ENCODE assay signal across 18 cellular contexts in genomic region chr12:57143454-57143853, GRCh38. TPM values are rescaled to one million over a fixed set of nuclear protein-coding genes. Genes with fewer than 3 reads are reported as not detected.
DNase-seq lines count a peak whose midpoint lies in the region; ATAC-seq, FAIRE-seq and TF ChIP-seq lines count a peak whose summit lies in the region.
"Had no signal": no experiment of that assay in that cellular context is flagged by ENCODE, and none has a peak within 500 bp of the region (broad histone marks: within the 10 kb centered on the region; RNA-seq: fewer than 3 reads in every experiment).

No MANE protein-coding gene starts in this region.

- CTCF ChIA-PET in HepG2 (lab: Yijun Ruan, JAX; ENCODE audit: low intra/inter-chr PET ratio, low total read pairs) = no interaction called here

- 100% methylated on average over 4 of the region's 4 CpGs for WGBS in HepG2 (ENCODE audit: low lambda C conversion rate)
- 67% methylated on average over 3 of the region's 4 CpGs for WGBS in right lobe of liver (ENCODE audit: insufficient coverage, low coverage, low lambda C conversion rate, missing lambda C conversion rate)

- POLR2A ChIA-PET in HepG2 (lab: Yijun Ruan, JAX) = interaction anchor here (4.4 kb wide), 1 partner anchor 14 kb away, joined by 41 read pairs; the partner anchor contains the start of gene LRP1

- TF ChIP-seq POLR2A in HepG2 (IDR thresholded peaks at IDR 0.05; ENCODE audit: insufficient read depth in 1 of 2, low read depth in 2 of 2, low read length in 2 of 2) (no peak), right lobe of liver (IDR thresholded peaks at IDR 0.05) (no peak), uterus (IDR thresholded peaks at IDR 0.05) (no peak)

- in situ Hi-C loops in HepG2 (cut with HindIII; ENCODE audit: extremely low pct_ligation_motif_present, low pct_unique_long_range_greater_than_20kb) = no loop called here

- no peak overlapping the region for H3K27ac ChIP-seq in HepG2 (ENCODE audit: extremely low read length, insufficient read depth, low read length)
- no peak overlapping the region for H3K27ac ChIP-seq in right lobe of liver
- peak overlapping the region; percentile 64 to 65 for H3K27ac ChIP-seq in ascending aorta
- peak overlapping the region; percentile 99 to 100 for H3K27ac ChIP-seq in uterus

- no peak for TF ChIP-seq RAD21 in HepG2 (CRISPR knock-in tag; IDR thresholded peaks at IDR 0.05)

- H3K36me3 Mint-ChIP-seq in neural crest cell (ENCODE audit: low read depth) = peaks cover 7% of the 10 kb centered on the region
- H3K36me3 Mint-ChIP-seq: stimulated activated effector memory CD8-positive, alpha-beta T cell treated with anti-CD3 and anti-CD28 coated beads, Interleukin-12 subunit alpha, Interleukin-12 subunit beta, amount 100 ng/mL, for 72 hours had no signal

- DNase-seq in HepG2 (ENCODE audit: low spot score) = no peak
- DNase-seq in right lobe of liver = no peak
- no peak for DNase-seq in ascending aorta (ENCODE audit: low spot score in 2 of 2)
- no peak for DNase-seq in neural crest cell (ENCODE audit: low read depth, low spot score)
- peak in 1 of 2 donors; percentile 12 for DNase-seq in uterus
- no peak for DNase-seq in Kasumi-1 (lab: John Stamatoyannopoulos, UW)
- DNase-seq in NCI-H1092 treated with DMSO at 0.1 percent for 48 hours (lab: John Stamatoyannopoulos, UW) = no peak
- no peak for DNase-seq in NCI-H2171 treated with DMSO at 0.1 percent for 48 hours (lab: John Stamatoyannopoulos, UW)
- DNase-seq: EL; kidney; NCI-H2081; NCI-H510A; stimulated activated CD4-positive, alpha-beta T cell treated with anti-CD3 and anti-CD28 coated beads, Interleukin-15, amount 100 ng/mL, for 24 hours had no signal

- H3K4me1 Mint-ChIP-seq in neural crest cell = peaks cover 49% of the 10 kb centered on the region

- H3K36me3 ChIP-seq in HepG2 (replicated peaks in 1 of 2; ENCODE audit: control insufficient read depth in 1 of 2, insufficient read depth in 2 of 2, low read length in 2 of 2) (peaks cover 36 to 61% of the 10 kb centered on the region in 2 experiments), right lobe of liver (peaks cover 0 to 65% (median 37%) of the 10 kb centered on the region in 4 donors), ascending aorta (peaks cover 67 to 81% of the 10 kb centered on the region in 2 donors), uterus (no peaks in the 10 kb centered on the region)

- BruUV-seq in HepG2 (replicated peaks; lab: Mats Ljungman, UMichigan) = no TSS peak

- no peak overlapping the region for H3K4me2 ChIP-seq in HepG2 (ENCODE audit: low read depth, low read length)

- no peak overlapping the region for H3K4me3 Mint-ChIP-seq in neural crest cell
- H3K4me3 Mint-ChIP-seq: stimulated activated effector memory CD8-positive, alpha-beta T cell treated with anti-CD3 and anti-CD28 coated beads, Interleukin-12 subunit alpha, Interleukin-12 subunit beta, amount 100 ng/mL, for 72 hours had no signal

- peaks cover 90% of the 10 kb centered on the region for H3K4me1 ChIP-seq in HepG2 (ENCODE audit: insufficient read depth, low read length)
- peaks cover 0 to 81% (median 38%) of the 10 kb centered on the region in 4 donors for H3K4me1 ChIP-seq in right lobe of liver
- peaks cover 34 to 36% of the 10 kb centered on the region in 2 donors for H3K4me1 ChIP-seq in ascending aorta
- peaks cover 21 to 26% of the 10 kb centered on the region in 2 donors for H3K4me1 ChIP-seq in uterus

- peak overlapping the region; percentile 81 for H3K27ac Mint-ChIP-seq in neural crest cell (ENCODE audit: unreplicated experiment)
- H3K27ac Mint-ChIP-seq: activated T-helper 2 cell treated with anti-CD3 and anti-CD28 coated beads, Interferon-gamma antibody, Interleukin-2, Interleukin-4, amounts not matched to agents 10 μg/mL and 5 μg/mL and 100 μg/mL, durations not matched to agents 14 hours and 24 hours and 36 hours had no signal

- TF ChIP-seq CTCF in HepG2 (CRISPR knock-in tag; IDR thresholded peaks at IDR 0.05) (no peak), right lobe of liver (IDR thresholded peaks at IDR 0.05) (no peak), ascending aorta (IDR thresholded peaks at IDR 0.05) (no peak), neural crest cell (conservative IDR thresholded peaks at IDR 0.05) (no peak), uterus (IDR thresholded peaks at IDR 0.05) (no peak)

- no peak for TF ChIP-seq EP300 in HepG2 (IDR thresholded peaks at IDR 0.05; ENCODE audit: low read depth in 2 of 2, low read length in 2 of 2)
- TF ChIP-seq EP300 in HepG2 (CRISPR knock-in tag; IDR thresholded peaks at IDR 0.05; ENCODE audit: borderline replicate concordance) = no peak

- peaks cover 19% of the 10 kb centered on the region for H3K79me2 ChIP-seq in HepG2 (ENCODE audit: insufficient read depth, low read length)

- H3K9ac ChIP-seq in HepG2 (ENCODE audit: insufficient read depth, low read depth, low read length) = no peak overlapping the region

- H3K9me3 ChIP-seq in HepG2 (ENCODE audit: low read length) (no peaks in the 10 kb centered on the region), right lobe of liver (no peaks in the 10 kb centered on the region), ascending aorta (no peaks in the 10 kb centered on the region), uterus (no peaks in the 10 kb centered on the region)

- H3K9me3 Mint-ChIP-seq in neural crest cell = no peaks in the 10 kb centered on the region
- H3K9me3 Mint-ChIP-seq: activated T-helper 2 cell treated with anti-CD3 and anti-CD28 coated beads, Interferon-gamma antibody, Interleukin-2, Interleukin-4, amounts not matched to agents 10 μg/mL and 5 μg/mL and 100 μg/mL, durations not matched to agents 14 hours and 24 hours and 36 hours; stimulated activated effector memory CD8-positive, alpha-beta T cell treated with anti-CD3 and anti-CD28 coated beads, Interleukin-12 subunit alpha, Interleukin-12 subunit beta, amount 100 ng/mL, for 72 hours had no signal

- no peaks in the 10 kb centered on the region for H3K27me3 Mint-ChIP-seq in neural crest cell (ENCODE audit: low read depth)

- no peak overlapping the region for H3K4me3 ChIP-seq in HepG2 (replicated peaks in 1 of 3; ENCODE audit: insufficient read depth in 1 of 3, low read depth in 2 of 3, low read length in 3 of 3)
- no peak overlapping the region for H3K4me3 ChIP-seq in right lobe of liver
- no peak overlapping the region for H3K4me3 ChIP-seq in ascending aorta
- H3K4me3 ChIP-seq in uterus = no peak overlapping the region

- ATAC-seq in HepG2 (no peak), right lobe of liver (no peak)
- ATAC-seq: stimulated activated effector memory CD8-positive, alpha-beta T cell treated with anti-CD3 and anti-CD28 coated beads, Interleukin-12 subunit alpha, Interleukin-12 subunit beta, amount 100 ng/mL, for 72 hours had no signal

- intact Hi-C loops in HepG2 (cut with micrococcal nuclease; ENCODE audit: unreplicated experiment) = no loop called here
- intact Hi-C loops in right lobe of liver (cut with DNase I) = no loop called here
- intact Hi-C loops in ascending aorta (cut with DNase I) = no loop called here
- intact Hi-C loops in uterus (cut with DNase I; ENCODE audit: low total_unique reads) = no loop called here

- H3K27me3 ChIP-seq in HepG2 (ENCODE audit: control insufficient read depth in 1 of 2, insufficient read depth in 2 of 2, low read length in 2 of 2) (no peaks in the 10 kb centered on the region), right lobe of liver (no peaks in the 10 kb centered on the region), ascending aorta (no peaks in the 10 kb centered on the region), uterus (no peaks in the 10 kb centered on the region)

- H4K20me1 ChIP-seq in HepG2 (ENCODE audit: insufficient read depth, low read length) = no peaks in the 10 kb centered on the region

- no peak for FAIRE-seq in HepG2 (lab: Jason Lieb, UNC)
- FAIRE-seq: colon, kidney had no signal

- no peak overlapping the region for H2AFZ ChIP-seq in HepG2 (ENCODE audit: low read length)

RNA-seq across cellular contexts. Expression of gene LRP1-AS, which starts 4.0 kb away (rescaled TPM):
- total RNA-seq in HepG2 (2016; rRNA removed; fragmentation: Illumina TruSeq; extraction: Trizol) = not detected in 2 replicates
- not detected in 2 replicates for total RNA-seq in HepG2 (2016; cell fraction: cytosol; rRNA removed; fragmentation: Illumina TruSeq; extraction: Trizol; ENCODE audit: low read depth)
- total RNA-seq in HepG2 (2016; cell fraction: insoluble cytoplasmic fraction; rRNA removed; fragmentation: Illumina TruSeq; extraction: Trizol) = not detected in 2 replicates
- not detected in 2 replicates for total RNA-seq in HepG2 (2016; cell fraction: membrane; rRNA removed; fragmentation: Illumina TruSeq; extraction: Trizol)
- not detected in 2 replicates for total RNA-seq in HepG2 (2016; cell fraction: nucleus; rRNA removed; fragmentation: Illumina TruSeq; extraction: Trizol)
- 0.20 TPM in 1 of 2 replicates, not detected in the other for polyA plus RNA-seq in HepG2 (2011; rRNA removed)
- polyA plus RNA-seq in HepG2 (2011; cell fraction: cytosol; rRNA removed) = not detected in 2 replicates
- polyA plus RNA-seq in HepG2 (2011; cell fraction: nucleus; rRNA removed) = not detected in 2 replicates
- not detected in 2 replicates for polyA plus RNA-seq in HepG2 (2012)
- polyA plus RNA-seq in HepG2 (2016; cell fraction: cytosol; fragmentation: Illumina TruSeq; extraction: Trizol; ENCODE audit: low read depth) = not detected in 2 replicates
- not detected in 2 replicates for polyA plus RNA-seq in HepG2 (2016; cell fraction: insoluble cytoplasmic fraction; fragmentation: Illumina TruSeq; extraction: Trizol; ENCODE audit: low read depth)
- not detected in 2 replicates for polyA plus RNA-seq in HepG2 (2016; cell fraction: membrane; fragmentation: Illumina TruSeq; extraction: Trizol; ENCODE audit: low read depth)
- polyA plus RNA-seq in HepG2 (2016; cell fraction: nucleus; fragmentation: Illumina TruSeq; extraction: Trizol; ENCODE audit: insufficient read depth, low read depth) = not detected in 2 replicates
- polyA minus RNA-seq in HepG2 (2011; rRNA and poly(A)+ RNA removed; ENCODE audit: low replicate concordance) = not detected in 2 replicates
- polyA minus RNA-seq in HepG2 (2011; cell fraction: cytosol; rRNA and poly(A)+ RNA removed) = not detected in 2 replicates
- not detected in 2 replicates for polyA minus RNA-seq in HepG2 (2011; cell fraction: nucleus; rRNA and poly(A)+ RNA removed)
- not detected for total RNA-seq in right lobe of liver
- total RNA-seq in ascending aorta = not detected
- not detected in 2 replicates for total RNA-seq in neural crest cell
- total RNA-seq in uterus = not detected
- total RNA-seq: activated T-helper 2 cell treated with anti-CD3 and anti-CD28 coated beads, Interferon-gamma antibody, Interleukin-2, Interleukin-4, amounts not matched to agents 10 μg/mL and 5 μg/mL and 100 μg/mL, durations not matched to agents 14 hours and 24 hours and 36 hours; H4; kidney; T-helper 2 cell treated with Interferon-gamma antibody and Interleukin-4, amounts not matched to agents 100 ng/mL and 5 ng/mL, for 36 hours had no signal

RNA-seq across cellular contexts. Expression of gene LRP1, which starts 15.2 kb away (rescaled TPM):
- total RNA-seq in HepG2 (2016; rRNA removed; fragmentation: Illumina TruSeq; extraction: Trizol) = 14.7 and 16.5 TPM in 2 replicates
- 7.0 and 7.1 TPM in 2 replicates for total RNA-seq in HepG2 (2016; cell fraction: cytosol; rRNA removed; fragmentation: Illumina TruSeq; extraction: Trizol; ENCODE audit: low read depth)
- total RNA-seq in HepG2 (2016; cell fraction: insoluble cytoplasmic fraction; rRNA removed; fragmentation: Illumina TruSeq; extraction: Trizol) = 12.6 and 13.0 TPM in 2 replicates
- 9.7 and 10.2 TPM in 2 replicates for total RNA-seq in HepG2 (2016; cell fraction: membrane; rRNA removed; fragmentation: Illumina TruSeq; extraction: Trizol)
- total RNA-seq in HepG2 (2016; cell fraction: nucleus; rRNA removed; fragmentation: Illumina TruSeq; extraction: Trizol) = 47.7 and 58.7 TPM in 2 replicates
- polyA plus RNA-seq in HepG2 (2011; rRNA removed) = 30.8 and 33.6 TPM in 2 replicates
- 30.4 and 39.0 TPM in 2 replicates for polyA plus RNA-seq in HepG2 (2011; cell fraction: cytosol; rRNA removed)
- 188 and 243 TPM in 2 replicates for polyA plus RNA-seq in HepG2 (2011; cell fraction: nucleus; rRNA removed)
- polyA plus RNA-seq in HepG2 (2012) = 92.4 and 98.3 TPM in 2 replicates
- 2.5 TPM in 2 replicates for polyA plus RNA-seq in HepG2 (2016; cell fraction: cytosol; fragmentation: Illumina TruSeq; extraction: Trizol; ENCODE audit: low read depth)
- polyA plus RNA-seq in HepG2 (2016; cell fraction: insoluble cytoplasmic fraction; fragmentation: Illumina TruSeq; extraction: Trizol; ENCODE audit: low read depth) = 11.6 and 18.1 TPM in 2 replicates
- polyA plus RNA-seq in HepG2 (2016; cell fraction: membrane; fragmentation: Illumina TruSeq; extraction: Trizol; ENCODE audit: low read depth) = 4.9 TPM in 2 replicates
- 95.2 and 99.3 TPM in 2 replicates for polyA plus RNA-seq in HepG2 (2016; cell fraction: nucleus; fragmentation: Illumina TruSeq; extraction: Trizol; ENCODE audit: insufficient read depth, low read depth)
- 6.6 and 218 TPM in 2 replicates for polyA minus RNA-seq in HepG2 (2011; rRNA and poly(A)+ RNA removed; ENCODE audit: low replicate concordance)
- 92.2 and 104 TPM in 2 replicates for polyA minus RNA-seq in HepG2 (2011; cell fraction: cytosol; rRNA and poly(A)+ RNA removed)
- 85.0 and 102 TPM in 2 replicates for polyA minus RNA-seq in HepG2 (2011; cell fraction: nucleus; rRNA and poly(A)+ RNA removed)
- total RNA-seq in right lobe of liver = 100 to 1,000 TPM; 268 to 387 (median 301) TPM
- 708 TPM for total RNA-seq in ascending aorta
- 61.8 and 62.7 TPM in 2 replicates for total RNA-seq in neural crest cell
- total RNA-seq in uterus = 100 to 1,000 TPM; 164 to 507 (median 318) TPM

RNA-seq across cellular contexts. Expression of gene STAT6, which starts 32.3 kb away (rescaled TPM):
- total RNA-seq in HepG2 (2016; rRNA removed; fragmentation: Illumina TruSeq; extraction: Trizol) (19.4 and 28.0 TPM in 2 replicates), right lobe of liver (100 to 1,000 TPM in 3 of 6 experiments, 10 to 100 TPM in 3; 61.8 to 108 (median 94.7) TPM), ascending aorta (188 TPM), neural crest cell (40.2 and 41.7 TPM in 2 replicates), uterus (100 to 1,000 TPM in 2 of 4 donors, 10 to 100 TPM in 2; 62.5 to 242 (median 94.3) TPM)
- total RNA-seq in HepG2 (2016; cell fraction: cytosol; rRNA removed; fragmentation: Illumina TruSeq; extraction: Trizol; ENCODE audit: low read depth) = 6.8 and 8.2 TPM in 2 replicates
- 16.5 and 28.8 TPM in 2 replicates for total RNA-seq in HepG2 (2016; cell fraction: insoluble cytoplasmic fraction; rRNA removed; fragmentation: Illumina TruSeq; extraction: Trizol)
- total RNA-seq in HepG2 (2016; cell fraction: membrane; rRNA removed; fragmentation: Illumina TruSeq; extraction: Trizol) = 12.1 and 12.8 TPM in 2 replicates
- 25.5 and 33.3 TPM in 2 replicates for total RNA-seq in HepG2 (2016; cell fraction: nucleus; rRNA removed; fragmentation: Illumina TruSeq; extraction: Trizol)
- 62.2 and 68.7 TPM in 2 replicates for polyA plus RNA-seq in HepG2 (2011; rRNA removed)
- polyA plus RNA-seq in HepG2 (2011; cell fraction: cytosol; rRNA removed) = 28.2 and 38.4 TPM in 2 replicates
- polyA plus RNA-seq in HepG2 (2011; cell fraction: nucleus; rRNA removed) = 203 and 258 TPM in 2 replicates
- 33.9 and 37.3 TPM in 2 replicates for polyA plus RNA-seq in HepG2 (2012)
- polyA plus RNA-seq in HepG2 (2016; cell fraction: cytosol; fragmentation: Illumina TruSeq; extraction: Trizol; ENCODE audit: low read depth) = 3.4 and 3.9 TPM in 2 replicates
- polyA plus RNA-seq in HepG2 (2016; cell fraction: insoluble cytoplasmic fraction; fragmentation: Illumina TruSeq; extraction: Trizol; ENCODE audit: low read depth) = 16.5 and 19.0 TPM in 2 replicates
- 8.0 and 8.1 TPM in 2 replicates for polyA plus RNA-seq in HepG2 (2016; cell fraction: membrane; fragmentation: Illumina TruSeq; extraction: Trizol; ENCODE audit: low read depth)
- polyA plus RNA-seq in HepG2 (2016; cell fraction: nucleus; fragmentation: Illumina TruSeq; extraction: Trizol; ENCODE audit: insufficient read depth, low read depth) = 87.2 and 88.4 TPM in 2 replicates
- 65.8 and 169 TPM in 2 replicates for polyA minus RNA-seq in HepG2 (2011; rRNA and poly(A)+ RNA removed; ENCODE audit: low replicate concordance)
- polyA minus RNA-seq in HepG2 (2011; cell fraction: cytosol; rRNA and poly(A)+ RNA removed) = 16.4 and 22.5 TPM in 2 replicates
- 34.6 and 43.3 TPM in 2 replicates for polyA minus RNA-seq in HepG2 (2011; cell fraction: nucleus; rRNA and poly(A)+ RNA removed)

RNA-seq across cellular contexts. Expression of gene NAB2, which starts 54.5 kb away (rescaled TPM):
- total RNA-seq in HepG2 (2016; rRNA removed; fragmentation: Illumina TruSeq; extraction: Trizol) (11.0 and 11.7 TPM in 2 replicates), right lobe of liver (10 to 100 TPM in 2 of 6 experiments, 1 to 10 TPM in 4; 6.1 to 13.1 (median 8.9) TPM), ascending aorta (50.9 TPM), neural crest cell (58.0 and 61.2 TPM in 2 replicates), uterus (10 to 100 TPM in 3 of 4 donors, 1 to 10 TPM in 1; 9.1 to 85.8 (median 33.9) TPM)
- 3.0 and 3.6 TPM in 2 replicates for total RNA-seq in HepG2 (2016; cell fraction: cytosol; rRNA removed; fragmentation: Illumina TruSeq; extraction: Trizol; ENCODE audit: low read depth)
- 11.0 and 11.7 TPM in 2 replicates for total RNA-seq in HepG2 (2016; cell fraction: insoluble cytoplasmic fraction; rRNA removed; fragmentation: Illumina TruSeq; extraction: Trizol)
- 6.6 and 6.9 TPM in 2 replicates for total RNA-seq in HepG2 (2016; cell fraction: membrane; rRNA removed; fragmentation: Illumina TruSeq; extraction: Trizol)
- total RNA-seq in HepG2 (2016; cell fraction: nucleus; rRNA removed; fragmentation: Illumina TruSeq; extraction: Trizol) = 5.9 and 6.3 TPM in 2 replicates
- polyA plus RNA-seq in HepG2 (2011; rRNA removed) = 12.9 and 17.5 TPM in 2 replicates
- polyA plus RNA-seq in HepG2 (2011; cell fraction: cytosol; rRNA removed) = 11.8 and 13.8 TPM in 2 replicates
- polyA plus RNA-seq in HepG2 (2011; cell fraction: nucleus; rRNA removed) = 15.3 and 15.9 TPM in 2 replicates
- 8.1 and 11.0 TPM in 2 replicates for polyA plus RNA-seq in HepG2 (2012)
- 1.9 and 2.1 TPM in 2 replicates for polyA plus RNA-seq in HepG2 (2016; cell fraction: cytosol; fragmentation: Illumina TruSeq; extraction: Trizol; ENCODE audit: low read depth)
- polyA plus RNA-seq in HepG2 (2016; cell fraction: insoluble cytoplasmic fraction; fragmentation: Illumina TruSeq; extraction: Trizol; ENCODE audit: low read depth) = 11.1 and 11.2 TPM in 2 replicates
- polyA plus RNA-seq in HepG2 (2016; cell fraction: membrane; fragmentation: Illumina TruSeq; extraction: Trizol; ENCODE audit: low read depth) = 4.3 and 4.7 TPM in 2 replicates
- polyA plus RNA-seq in HepG2 (2016; cell fraction: nucleus; fragmentation: Illumina TruSeq; extraction: Trizol; ENCODE audit: insufficient read depth, low read depth) = 14.2 and 14.8 TPM in 2 replicates
- polyA minus RNA-seq in HepG2 (2011; rRNA and poly(A)+ RNA removed; ENCODE audit: low replicate concordance) = 19.1 and 23.7 TPM in 2 replicates
- 9.8 and 9.9 TPM in 2 replicates for polyA minus RNA-seq in HepG2 (2011; cell fraction: cytosol; rRNA and poly(A)+ RNA removed)
- 5.2 and 7.7 TPM in 2 replicates for polyA minus RNA-seq in HepG2 (2011; cell fraction: nucleus; rRNA and poly(A)+ RNA removed)

Comparison
In these comparisons a context has a peak if more than half of its experiments do, and no peak if none do; other contexts are left out.
1. H3K27ac ChIP-seq: peak in ascending aorta (2 of 2) and uterus (2 of 2); none in HepG2 (single experiment) and right lobe of liver (0 of 3).